ENCODE assay signal across 9 cellular contexts in the genomic region with DNA sequence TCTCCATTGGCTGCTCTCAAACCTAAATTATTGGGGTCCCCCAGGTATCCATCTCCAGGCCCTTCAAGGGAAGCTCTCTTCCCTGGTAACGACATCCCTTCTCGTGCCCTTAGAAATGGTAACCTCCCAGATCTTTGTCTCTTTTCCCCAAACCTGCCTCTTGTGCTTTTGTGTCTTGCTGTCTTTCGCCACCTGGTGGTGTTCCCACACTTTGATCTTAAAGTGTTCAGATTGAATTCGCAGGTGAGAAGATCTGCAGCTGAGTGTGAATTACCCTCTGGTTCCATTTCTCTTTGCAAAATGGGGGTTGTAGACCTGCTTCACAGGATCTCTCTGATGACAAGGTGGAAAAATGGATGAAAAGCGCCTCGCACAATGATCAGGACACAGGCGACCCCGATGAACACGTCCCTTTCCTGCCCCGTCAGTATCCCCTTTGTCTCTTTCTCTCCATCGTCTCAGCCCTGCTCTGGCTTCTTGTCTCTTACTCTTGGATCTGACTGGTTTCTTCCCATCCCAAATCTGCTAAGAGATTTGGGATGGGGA. TPM values are rescaled to one million over a fixed set of nuclear protein-coding genes. Genes with fewer than 3 reads are reported as not detected.
DNase-seq lines count a peak whose midpoint lies in the region; ATAC-seq, FAIRE-seq and TF ChIP-seq lines count a peak whose summit lies in the region.
"Had no signal": no experiment of that assay in that cellular context is flagged by ENCODE, and none has a peak within 500 bp of the region (broad histone marks: within the 10 kb centered on the region; RNA-seq: fewer than 3 reads in every experiment).

No MANE protein-coding gene starts in this region.

- H2AFZ ChIP-seq in OCI-LY7 (ENCODE audit: low read length), result no peak overlapping the region

- no peaks in the 10 kb centered on the region for H3K27me3 Mint-ChIP-seq in activated naive CD4-positive, alpha-beta T cell treated with anti-CD3 and anti-CD28 coated beads, Interleukin-2, amount 10 ng/mL, durations not matched to agents 7 days and 5 days
- H3K27me3 Mint-ChIP-seq: stimulated activated naive CD8-positive, alpha-beta T cell treated with anti-CD3 and anti-CD28 coated beads, Interleukin-15, Interleukin-2, amounts not matched to agents 100 ng/mL and 50 ng/mL, for 24 hours had no signal

- H3K79me2 ChIP-seq in OCI-LY7 (ENCODE audit: insufficient read depth, low read depth, low read length), result no peaks in the 10 kb centered on the region

- POLR2A ChIA-PET in OCI-LY7 (lab: Charles Lee), result interaction anchor here (0.6 to 1.2 kb wide), 4 partner anchors 14 to 1333 kb away, joined by 3 to 4 read pairs (median 3); no protein-coding TSS in a partner anchor

- intact Hi-C loops in OCI-LY7 (cut with micrococcal nuclease; ENCODE audit: unreplicated experiment), result loop anchor here (1.0 kb wide), 2 partner anchors 56 to 68 kb away; no protein-coding TSS in a partner anchor

- no peak for ATAC-seq in HG02642 (IDR thresholded peaks at IDR 0.05; ENCODE audit: poor library complexity, unreplicated experiment)

- TF ChIP-seq CTCF in D721Med (IDR thresholded peaks at IDR 0.05; ENCODE audit: insufficient read depth, missing control alignments), result peak; percentile 50
- TF ChIP-seq CTCF in OCI-LY7 (conservative IDR thresholded peaks at IDR 0.05; ENCODE audit: low read length), result peak; percentile 79

- no peak overlapping the region for H3K4me3 ChIP-seq in OCI-LY7 (ENCODE audit: low read depth, low read length, poor library complexity, severe bottlenecking)

- H3K4me2 ChIP-seq in OCI-LY7 (ENCODE audit: low read length), result no peak overlapping the region

- H3K36me3 ChIP-seq in OCI-LY7 (ENCODE audit: insufficient read depth, low read length), result no peaks in the 10 kb centered on the region

- H4K20me1 ChIP-seq in OCI-LY7 (ENCODE audit: insufficient read depth, low read length), result no peaks in the 10 kb centered on the region

- CTCF ChIA-PET in OCI-LY7 (lab: Charles Lee; ENCODE audit: unreplicated experiment), result no interaction called here
- CTCF ChIA-PET in activated naive CD4-positive, alpha-beta T cell treated with anti-CD3 and anti-CD28 coated beads, Interleukin-2, amount 10 ng/mL, durations not matched to agents 7 days and 5 days (lab: Charles Lee), result interaction anchor here (0.7 to 4.7 kb wide), 15 partner anchors 9 to 122 kb away, joined by 3 to 62 read pairs (median 4); no protein-coding TSS in a partner anchor

- no peaks in the 10 kb centered on the region for H3K4me1 ChIP-seq in OCI-LY7 (ENCODE audit: insufficient read depth, low read length, poor library complexity, severe bottlenecking)

- H3K9me3 Mint-ChIP-seq in activated naive CD4-positive, alpha-beta T cell treated with anti-CD3 and anti-CD28 coated beads, Interleukin-2, amount 10 ng/mL, durations not matched to agents 7 days and 5 days, result no peaks in the 10 kb centered on the region
- H3K9me3 Mint-ChIP-seq: stimulated activated naive CD8-positive, alpha-beta T cell treated with anti-CD3 and anti-CD28 coated beads, Interleukin-15, Interleukin-2, amounts not matched to agents 100 ng/mL and 50 ng/mL, for 24 hours had no signal

- DNase-seq in D721Med (ENCODE audit: insufficient read length, low spot score) (no peak), HS-5 (ENCODE audit: low read depth) (peak; percentile 35), OCI-LY7 (ENCODE audit: low spot score) (peak; percentile 74), iPS DF 4.7 (ENCODE audit: extremely low read depth, low spot score) (peak; percentile 62), superior temporal gyrus (ENCODE audit: extremely low spot score) (no peak)
- DNase-seq in activated naive CD4-positive, alpha-beta T cell treated with anti-CD3 and anti-CD28 coated beads, Interleukin-2, amount 10 ng/mL, durations not matched to agents 7 days and 5 days, result peak; percentile 75
- DNase-seq in stimulated activated CD4-positive, alpha-beta T cell treated with anti-CD3 and anti-CD28 coated beads, Interleukin-4, amount 100 ng/mL, for 4 hours, result peak; percentile 7 to 28

- peaks cover 24% of the 10 kb centered on the region for H3K36me3 Mint-ChIP-seq in activated naive CD4-positive, alpha-beta T cell treated with anti-CD3 and anti-CD28 coated beads, Interleukin-2, amount 10 ng/mL, durations not matched to agents 7 days and 5 days

- no peak overlapping the region for H3K27ac ChIP-seq in OCI-LY7 (ENCODE audit: low read depth, low read length, poor library complexity, severe bottlenecking)

- peaks cover 22% of the 10 kb centered on the region for H3K4me1 Mint-ChIP-seq in activated naive CD4-positive, alpha-beta T cell treated with anti-CD3 and anti-CD28 coated beads, Interleukin-2, amount 10 ng/mL, durations not matched to agents 7 days and 5 days

- no TSS peak for BruUV-seq in OCI-LY7 (replicated peaks; lab: Mats Ljungman, UMichigan)

- no peak for FAIRE-seq in D721Med (lab: Jason Lieb, UNC)

- no peaks in the 10 kb centered on the region for H3K9me2 ChIP-seq in OCI-LY7 (ENCODE audit: insufficient read depth, low read length)

- no peak overlapping the region for H3K4me3 Mint-ChIP-seq in activated naive CD4-positive, alpha-beta T cell treated with anti-CD3 and anti-CD28 coated beads, Interleukin-2, amount 10 ng/mL, durations not matched to agents 7 days and 5 days
- H3K4me3 Mint-ChIP-seq: stimulated activated naive CD8-positive, alpha-beta T cell treated with anti-CD3 and anti-CD28 coated beads, Interleukin-15, Interleukin-2, amounts not matched to agents 100 ng/mL and 50 ng/mL, for 24 hours had no signal

- H3K27ac Mint-ChIP-seq in activated naive CD4-positive, alpha-beta T cell treated with anti-CD3 and anti-CD28 coated beads, Interleukin-2, amount 10 ng/mL, durations not matched to agents 7 days and 5 days, result peak overlapping the region; percentile 29
- H3K27ac Mint-ChIP-seq: stimulated activated naive CD8-positive, alpha-beta T cell treated with anti-CD3 and anti-CD28 coated beads, Interleukin-15, Interleukin-2, amounts not matched to agents 100 ng/mL and 50 ng/mL, for 24 hours had no signal

- no peaks in the 10 kb centered on the region for H3K9me3 ChIP-seq in OCI-LY7 (ENCODE audit: low read length)

RNA-seq across cellular contexts. Expression of a gene that starts 53.1 kb away (rescaled TPM):
- 4.2 and 4.9 TPM in 2 replicates for total RNA-seq in OCI-LY7 (2014; rRNA removed; shearing (Covaris generic))
- 9.2 and 9.7 TPM in 2 replicates for total RNA-seq in OCI-LY7 (2022)

Comparison
In these comparisons a context has a peak if more than half of its experiments do, and no peak if none do; other contexts are left out.
1. DNase-seq: peak in HS-5 (single experiment), OCI-LY7 (single experiment), activated naive CD4-positive, alpha-beta T cell treated with anti-CD3 and anti-CD28 coated beads, Interleukin-2, amount 10 ng/mL, durations not matched to agents 7 days and 5 days (single experiment), iPS DF 4.7 (single experiment) and stimulated activated CD4-positive, alpha-beta T cell treated with anti-CD3 and anti-CD28 coated beads, Interleukin-4, amount 100 ng/mL, for 4 hours (2 of 2); none in D721Med (single experiment) and superior temporal gyrus (single experiment).